Comparison of ENCODE assay signal across 19 cellular contexts in the genomic region with DNA sequence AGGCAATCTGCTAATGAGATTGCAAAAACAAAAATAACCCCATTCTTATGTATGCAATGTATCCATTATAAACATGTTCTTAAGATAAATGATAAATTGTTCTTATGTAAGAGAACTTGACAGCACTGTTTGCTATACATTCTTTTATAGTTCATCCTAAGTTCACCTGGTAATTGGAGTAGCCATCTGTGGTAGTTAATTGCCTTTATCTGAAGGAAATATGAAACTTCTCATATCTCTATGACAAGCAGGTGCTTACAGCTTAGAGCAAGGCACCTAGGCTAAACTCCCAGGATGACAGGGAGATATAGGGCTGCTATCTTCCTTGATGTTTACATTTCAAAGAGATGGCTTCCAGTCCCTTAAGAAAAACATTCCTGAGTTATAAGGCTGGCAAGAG. TPM values are rescaled to one million over a fixed set of nuclear protein-coding genes. Genes with fewer than 3 reads are reported as not detected.
DNase-seq lines count a peak whose midpoint lies in the region; ATAC-seq and FAIRE-seq lines count a peak whose summit lies in the region.
"Had no signal": no experiment of that assay in that cellular context is flagged by ENCODE, and none has a peak within 500 bp of the region (broad histone marks: within the 10 kb centered on the region; RNA-seq: fewer than 3 reads in every experiment).

No MANE protein-coding gene starts in this region.

- H3K9me3 ChIP-seq in small intestine (ENCODE audit: control insufficient read depth, low read depth) = no peaks in the 10 kb centered on the region
- H3K9me3 ChIP-seq: HAP-1, Peyer's patch had no signal

- DNase-seq in NCI-H2107 treated with DMSO at 0.1 percent for 48 hours (lab: John Stamatoyannopoulos, UW; ENCODE audit: unreplicated experiment) = peak; percentile 70
- no peak for DNase-seq in NCI-H2107 (lab: John Stamatoyannopoulos, UW)
- DNase-seq in NCI-H1930 (lab: John Stamatoyannopoulos, UW) = peak; percentile 4 to 20
- DNase-seq in NCI-H69 (lab: John Stamatoyannopoulos, UW) = peak; percentile 49
- peak; percentile 25 for DNase-seq in small intestine
- DNase-seq in medulla oblongata (ENCODE audit: extremely low spot score) = no peak
- DNase-seq in stimulated activated CD4-positive, alpha-beta T cell treated with anti-CD3 and anti-CD28 coated beads, Interleukin-4, amount 100 ng/mL, for 24 hours = no peak
- DNase-seq: COR-L47, DMS79 treated with DMSO at 0.1 percent for 48 hours, IMR-90, NCI-H774, Peyer's patch, SIG-M5 had no signal

- H3K27me3 ChIP-seq in small intestine (ENCODE audit: control insufficient read depth in 2 of 2, insufficient read depth in 2 of 2, low read length in 2 of 2) = no peaks in the 10 kb centered on the region
- H3K27me3 ChIP-seq: Peyer's patch had no signal

- no peaks in the 10 kb centered on the region for H3K4me1 ChIP-seq in small intestine (ENCODE audit: control insufficient read depth in 2 of 2, insufficient read depth in 1 of 2, low read depth in 1 of 2, low read length in 1 of 2)
- H3K4me1 ChIP-seq: Peyer's patch had no signal

- no peak overlapping the region for H3K4me3 ChIP-seq in small intestine (ENCODE audit: low read depth in 1 of 2, low read length in 2 of 2)
- H3K4me3 ChIP-seq: HAP-1, Peyer's patch had no signal

- H3K36me3 ChIP-seq in small intestine (ENCODE audit: control insufficient read depth in 2 of 2, insufficient read depth in 2 of 2, low read length in 2 of 2) = no peaks in the 10 kb centered on the region
- H3K36me3 ChIP-seq: HAP-1, Peyer's patch had no signal

- no peak for FAIRE-seq in small intestine (lab: Jason Lieb, UNC)
- FAIRE-seq: A204.1, G401.6, GM12892 had no signal

- no peak for ATAC-seq in GM21619 (IDR thresholded peaks at IDR 0.05; ENCODE audit: unreplicated experiment)

- H3K27ac ChIP-seq in small intestine (ENCODE audit: low read depth in 1 of 2, low read length in 1 of 2) = no peak overlapping the region
- H3K27ac ChIP-seq: C4-2B, Peyer's patch had no signal

RNA-seq across cellular contexts. Expression of a gene that starts 21.3 kb away (rescaled TPM):
- 1 to 10 TPM; 2.7 to 5.1 (median 4.5) TPM for polyA plus RNA-seq in small intestine

RNA-seq across cellular contexts. Expression of a gene that starts 21.8 kb away (rescaled TPM):
- polyA plus RNA-seq in small intestine = 1 to 10 TPM in 1 of 3 donors, under 1 TPM in 2; 0.45 to 2.1 (median 0.81) TPM

Comparison
In these comparisons a context has a peak if more than half of its experiments do, and no peak if none do; other contexts are left out.
1. DNase-seq: peak in NCI-H2107 treated with DMSO at 0.1 percent for 48 hours (single experiment), NCI-H1930 (2 of 2), NCI-H69 (single experiment) and small intestine (single experiment); none in NCI-H2107 (single experiment), medulla oblongata (single experiment) and stimulated activated CD4-positive, alpha-beta T cell treated with anti-CD3 and anti-CD28 coated beads, Interleukin-4, amount 100 ng/mL, for 24 hours (single experiment).